ENCODE assay signal across 1 cellular context in genomic region chr16:1677942-1678499, GRCh38.
A peak's percentile ranks its signal among the peaks of the same experiment; 100 is the strongest.
TF ChIP-seq lines count a peak whose summit lies in the region.

JPT2 (plus strand) TSS chr16:1678279; CDS start chr16:1678313, 34 bp downstream.

TF ChIP-seq in HepG2, 621 proteins besides CTCF, POLR2A, EP300 and RAD21 (continued from another document and continues in another):
- TF ChIP-seq CBX5 (CRISPR knock-in tag; IDR thresholded peaks at IDR 0.05; ENCODE audit: borderline replicate concordance) (no peak), MAF1 (CRISPR knock-in tag; IDR thresholded peaks at IDR 0.05; ENCODE audit: borderline replicate concordance) (no peak), NKX3-1 (CRISPR knock-in tag; IDR thresholded peaks at IDR 0.05) (no peak), CSRNP1 (CRISPR knock-in tag; IDR thresholded peaks at IDR 0.05) (no peak), HCFC1 (IDR thresholded peaks at IDR 0.05; ENCODE audit: low read depth, low read length) (no peak), ZNF282 (IDR thresholded peaks at IDR 0.05; ENCODE audit: partially characterized antibody) (no peak), BCL3 (CRISPR knock-in tag; IDR thresholded peaks at IDR 0.05) (no peak), IKZF5 (CRISPR knock-in tag; IDR thresholded peaks at IDR 0.05) (no peak), ZNF772 (CRISPR knock-in tag; IDR thresholded peaks at IDR 0.05) (0 out of 2 replicates have a peak, but pooled peaks have one; percentile 43), HIVEP1 (CRISPR knock-in tag; IDR thresholded peaks at IDR 0.05) (no peak), HES4 (CRISPR knock-in tag; IDR thresholded peaks at IDR 0.05; ENCODE audit: borderline replicate concordance) (no peak), RNF2 (conservative IDR thresholded peaks at IDR 0.05; ENCODE audit: low read depth) (0 out of 2 replicates have a peak, but pooled peaks have one; percentile 50), DZIP1 (CRISPR knock-in tag; IDR thresholded peaks at IDR 0.05) (0 out of 2 replicates have a peak, but pooled peaks have one; percentile 2), ZNF766 (CRISPR knock-in tag; IDR thresholded peaks at IDR 0.05; ENCODE audit: borderline replicate concordance) (0 out of 2 replicates have a peak, but pooled peaks have one; percentile 63), ZNF704 (CRISPR knock-in tag; IDR thresholded peaks at IDR 0.05; ENCODE audit: borderline replicate concordance) (no peak), MEF2D (CRISPR knock-in tag; IDR thresholded peaks at IDR 0.05) (no peak), ZNF597 (CRISPR knock-in tag; IDR thresholded peaks at IDR 0.05) (no peak), TOE1 (CRISPR knock-in tag; IDR thresholded peaks at IDR 0.05) (no peak), DNMT3B (CRISPR knock-in tag; conservative IDR thresholded peaks at IDR 0.05) (no peak), RBM22 (optimal IDR thresholded peaks at IDR 0.05; ENCODE audit: low read length) (no peak), ZFP82 (CRISPR knock-in tag; IDR thresholded peaks at IDR 0.05; ENCODE audit: borderline replicate concordance) (no peak), KLF16 (CRISPR knock-in tag; IDR thresholded peaks at IDR 0.05) (0 out of 4 replicates have a peak, but pooled peaks of 1 of the 2 experiments have one; percentile 22), HMGXB3 (CRISPR knock-in tag; IDR thresholded peaks at IDR 0.05; ENCODE audit: borderline replicate concordance) (no peak), HNRNPH1 (optimal IDR thresholded peaks at IDR 0.05; ENCODE audit: low read depth, low read length) (no peak), ZNF160 (CRISPR knock-in tag; IDR thresholded peaks at IDR 0.05) (0 out of 2 replicates have a peak, but pooled peaks have one; percentile 65), MEIS1 (CRISPR knock-in tag; IDR thresholded peaks at IDR 0.05; ENCODE audit: borderline replicate concordance) (no peak), JUN (CRISPR knock-in tag; IDR thresholded peaks at IDR 0.05) (no peak), ZC3H13 (CRISPR knock-in tag; IDR thresholded peaks at IDR 0.05) (no peak; the same call in 1 of the 2 replicates), NCOA5 (CRISPR knock-in tag; IDR thresholded peaks at IDR 0.05) (no peak), KMT2B (CRISPR knock-in tag; IDR thresholded peaks at IDR 0.05) (peak; percentile 64; the same call in 1 of the 2 replicates), RBAK (CRISPR knock-in tag; IDR thresholded peaks at IDR 0.05) (no peak), POGZ (CRISPR knock-in tag; IDR thresholded peaks at IDR 0.05) (no peak), KAT7 (CRISPR knock-in tag; IDR thresholded peaks at IDR 0.05; ENCODE audit: borderline replicate concordance) (no peak; the same call in 1 of the 2 replicates), ZNF792 (CRISPR knock-in tag; IDR thresholded peaks at IDR 0.05) (no peak), ISX (CRISPR knock-in tag; conservative IDR thresholded peaks at IDR 0.05) (no peak), ZNF547 (CRISPR knock-in tag; IDR thresholded peaks at IDR 0.05) (no peak), E2F5 (CRISPR knock-in tag; conservative IDR thresholded peaks at IDR 0.05) (peak; percentile 92), CENPBD1 (CRISPR knock-in tag; IDR thresholded peaks at IDR 0.05; ENCODE audit: borderline replicate concordance, low read depth) (no peak), ZNF609 (CRISPR knock-in tag; IDR thresholded peaks at IDR 0.05; ENCODE audit: borderline replicate concordance) (no peak), POLR2AphosphoS5 (IDR thresholded peaks at IDR 0.05; ENCODE audit: low read depth, low read length) (peak; percentile 56), PRPF4 (IDR thresholded peaks at IDR 0.05; ENCODE audit: low read depth, low read length, poor library complexity, severe bottlenecking) (no peak)
